14 cellular contexts compared by ENCODE assay signal in genomic region chr12:58765653-58766554, GRCh38.
DNase-seq lines count a peak whose midpoint lies in the region; ATAC-seq lines count a peak whose summit lies in the region.
"Had no signal": no experiment of that assay in that cellular context is flagged by ENCODE, and none has a peak within 500 bp of the region (broad histone marks: within the 10 kb centered on the region; RNA-seq: fewer than 3 reads in every experiment).

No MANE protein-coding gene starts in this region.

- intact Hi-C loops in right cardiac atrium (cut with DNase I) = no loop called here

- peak; percentile 67 to 84 for ATAC-seq in right cardiac atrium
- no peak for ATAC-seq in GM21619 (IDR thresholded peaks at IDR 0.05; ENCODE audit: unreplicated experiment)
- ATAC-seq in HG03139 (IDR thresholded peaks at IDR 0.05; ENCODE audit: unreplicated experiment) = no peak
- ATAC-seq: activated CD4-positive, alpha-beta T cell treated with anti-CD3 and anti-CD28 coated beads for 36 hours had no signal

- H3K9me3 ChIP-seq in right cardiac atrium (ENCODE audit: control insufficient read depth, low read length) = no peaks in the 10 kb centered on the region
- H3K9me3 ChIP-seq: ovary, upper lobe of left lung had no signal

- no peaks in the 10 kb centered on the region for H3K4me1 ChIP-seq in right cardiac atrium (ENCODE audit: control insufficient read depth, insufficient read depth, low read length)
- H3K4me1 ChIP-seq: upper lobe of left lung had no signal

- H3K27ac ChIP-seq in right cardiac atrium (ENCODE audit: low read length) = no peak overlapping the region
- H3K27ac ChIP-seq: ovary, upper lobe of left lung had no signal

- H3K27me3 ChIP-seq in right cardiac atrium (ENCODE audit: control insufficient read depth, insufficient read depth) = no peaks in the 10 kb centered on the region
- H3K27me3 ChIP-seq: ovary, upper lobe of left lung had no signal

- WGBS in right cardiac atrium = 68% methylated on average over 4 of the region's 4 CpGs

- no peak overlapping the region for H3K4me3 ChIP-seq in right cardiac atrium (ENCODE audit: low read length)
- H3K4me3 ChIP-seq: lung, ovary, upper lobe of left lung had no signal

- DNase-seq in NCI-H1436 (lab: John Stamatoyannopoulos, UW) (peak; percentile 42), NCI-H1436 treated with DMSO at 0.1 percent for 48 hours (lab: John Stamatoyannopoulos, UW) (no peak), NCI-H526 (lab: John Stamatoyannopoulos, UW) (peak; percentile 73 to 81), right cardiac atrium (no peak), renal cortical epithelial cell (ENCODE audit: low read depth) (peak; percentile 30), HUDEP-2 (lab: John Stamatoyannopoulos, UW; ENCODE audit: unreplicated experiment in 76 of 76) (no peak)
- DNase-seq: activated CD4-positive, alpha-beta T cell treated with anti-CD3 and anti-CD28 coated beads for 36 hours; activated T-cell treated with anti-CD3 and anti-CD28 coated beads, Interleukin-2, amount 50 U/mL, for 48 hours; effector CD8-positive, alpha-beta T cell; ovary; upper lobe of left lung had no signal

Comparison
In these comparisons a context has a peak if more than half of its experiments do, and no peak if none do; other contexts are left out.
1. DNase-seq: peak in NCI-H1436 (single experiment), NCI-H526 (2 of 2) and renal cortical epithelial cell (single experiment); none in NCI-H1436 treated with DMSO at 0.1 percent for 48 hours (single experiment), right cardiac atrium (0 of 3) and HUDEP-2 (0 of 76).
2. ATAC-seq: peak in right cardiac atrium (2 of 2); none in GM21619 (single experiment) and HG03139 (single experiment).